ENCODE assay signal across 25 cellular contexts in genomic region chr9:135046156-135047025, GRCh38. TPM values are rescaled to one million over a fixed set of nuclear protein-coding genes. Genes with fewer than 3 reads are reported as not detected.
"Had no signal": no experiment of that assay in that cellular context is flagged by ENCODE, and none has a peak within 500 bp of the region (broad histone marks: within the 10 kb centered on the region; RNA-seq: fewer than 3 reads in every experiment).

No MANE protein-coding gene starts in this region.

- H3K4me1 Mint-ChIP-seq: immature natural killer cell; stimulated activated memory B cell treated with anti-CD40 and anti-IgM and Interleukin-4, amounts not matched to agents 10 μg/mL and 1 μg/mL and 100 μg/mL, for 72 hours; T-cell had no signal

- H3K36me3 Mint-ChIP-seq: activated naive CD8-positive, alpha-beta T cell treated with anti-CD3 and anti-CD28 coated beads, Interleukin-2, amount 10 ng/mL, durations not matched to agents 7 days and 5 days; immature natural killer cell; naive thymus-derived CD4-positive, alpha-beta T cell; neural progenitor cell; stimulated activated memory B cell treated with anti-CD40 and anti-IgM and Interleukin-4, amounts not matched to agents 10 μg/mL and 1 μg/mL and 100 μg/mL, for 72 hours; T-cell had no signal

- H3K27ac Mint-ChIP-seq: activated CD8-positive, alpha-beta T cell treated with anti-CD3 and anti-CD28 coated beads, Interleukin-2, amount 10 ng/mL, durations not matched to agents 7 days and 5 days; activated naive CD4-positive, alpha-beta T cell treated with anti-CD3 and anti-CD28 coated beads for 36 hours; activated naive CD8-positive, alpha-beta T cell treated with anti-CD3 and anti-CD28 coated beads, Interleukin-2, amount 10 ng/mL, durations not matched to agents 7 days and 5 days; activated T-cell treated with anti-CD3 and anti-CD28 coated beads, Interleukin-2, amount 50 U/mL, for 72 hours; dendritic cell treated with granulocyte-macrophage colony-stimulating factor and Interleukin-4, amounts not matched to agents 40 ng/mL and 50 ng/mL, for 4 days; immature natural killer cell; naive thymus-derived CD4-positive, alpha-beta T cell; stimulated activated memory B cell treated with anti-CD40 and anti-IgM and Interleukin-4, amounts not matched to agents 10 μg/mL and 1 μg/mL and 100 μg/mL, for 72 hours; T-cell; T-helper 2 cell treated with Interferon-gamma antibody and Interleukin-4, amounts not matched to agents 5 μg/mL and 100 μg/mL, for 36 hours had no signal

- ATAC-seq: activated CD8-positive, alpha-beta T cell treated with anti-CD3 and anti-CD28 coated beads, Interleukin-2, amount 10 ng/mL, durations not matched to agents 7 days and 5 days; activated T-cell treated with anti-CD3 and anti-CD28 coated beads, Interleukin-2, amount 50 U/mL, for 72 hours; esophagus mucosa; left lobe of liver; naive thymus-derived CD4-positive, alpha-beta T cell; SK-N-SH treated with all-trans-retinoic acid at 6 μM for 48 hours; T-cell had no signal

- H3K4me3 Mint-ChIP-seq: activated CD8-positive, alpha-beta T cell treated with anti-CD3 and anti-CD28 coated beads, Interleukin-2, amount 10 ng/mL, durations not matched to agents 7 days and 5 days; activated naive CD4-positive, alpha-beta T cell treated with anti-CD3 and anti-CD28 coated beads for 36 hours; activated naive CD8-positive, alpha-beta T cell treated with anti-CD3 and anti-CD28 coated beads, Interleukin-2, amount 10 ng/mL, durations not matched to agents 7 days and 5 days; activated T-cell treated with anti-CD3 and anti-CD28 coated beads, Interleukin-2, amount 50 U/mL, for 72 hours; dendritic cell treated with granulocyte-macrophage colony-stimulating factor and Interleukin-4, amounts not matched to agents 40 ng/mL and 50 ng/mL, for 4 days; immature natural killer cell; naive thymus-derived CD4-positive, alpha-beta T cell; neural progenitor cell; stimulated activated memory B cell treated with anti-CD40 and anti-IgM and Interleukin-4, amounts not matched to agents 10 μg/mL and 1 μg/mL and 100 μg/mL, for 72 hours; T-cell; T-helper 2 cell treated with Interferon-gamma antibody and Interleukin-4, amounts not matched to agents 5 μg/mL and 100 μg/mL, for 36 hours had no signal

- DNase-seq: activated CD4-positive, alpha-beta T cell treated with anti-CD3 and anti-CD28 coated beads, Interleukin-2, amount 50 U/mL, for 1 hour; activated CD4-positive, CD25-positive, alpha-beta regulatory T cell treated with anti-CD3 and anti-CD28 coated beads, Interleukin-2, amount 50 U/mL, for 72 hours; activated CD8-positive, alpha-beta T cell treated with anti-CD3 and anti-CD28 coated beads, Interleukin-2, amount 10 ng/mL, durations not matched to agents 7 days and 5 days; activated effector memory CD4-positive, alpha-beta T cell treated with Interleukin-2 at 50 U/mL for 16 hours; activated naive CD4-positive, alpha-beta T cell treated with anti-CD3 and anti-CD28 coated beads for 36 hours; activated naive CD8-positive, alpha-beta T cell treated with anti-CD3 and anti-CD28 coated beads, Interleukin-2, amount 10 ng/mL, durations not matched to agents 7 days and 5 days; activated T-cell treated with anti-CD3 and anti-CD28 coated beads, Interleukin-2, amount 50 U/mL, for 72 hours; effector CD8-positive, alpha-beta T cell; glutamatergic neuron; immature natural killer cell; naive thymus-derived CD4-positive, alpha-beta T cell; right lobe of liver; small intestine; stimulated activated CD4-positive, alpha-beta T cell treated with anti-CD3 and anti-CD28 coated beads, Interleukin-2, amount 100 ng/mL, for 24 hours; T-cell; testis; trophoblast cell; WERI-Rb-1 had no signal

- H3K9me3 Mint-ChIP-seq: activated naive CD4-positive, alpha-beta T cell treated with anti-CD3 and anti-CD28 coated beads for 36 hours; activated naive CD8-positive, alpha-beta T cell treated with anti-CD3 and anti-CD28 coated beads, Interleukin-2, amount 10 ng/mL, durations not matched to agents 7 days and 5 days; activated T-cell treated with anti-CD3 and anti-CD28 coated beads, Interleukin-2, amount 50 U/mL, for 72 hours; dendritic cell treated with granulocyte-macrophage colony-stimulating factor and Interleukin-4, amounts not matched to agents 40 ng/mL and 50 ng/mL, for 4 days; immature natural killer cell; neural progenitor cell; stimulated activated memory B cell treated with anti-CD40 and anti-IgM and Interleukin-4, amounts not matched to agents 10 μg/mL and 1 μg/mL and 100 μg/mL, for 72 hours; T-cell; T-helper 2 cell treated with Interferon-gamma antibody and Interleukin-4, amounts not matched to agents 5 μg/mL and 100 μg/mL, for 36 hours had no signal

RNA-seq across cellular contexts. Expression of gene OLFM1, which starts 41.1 kb away (rescaled TPM):
- total RNA-seq: activated CD8-positive, alpha-beta T cell treated with anti-CD3 and anti-CD28 coated beads, Interleukin-2, amount 10 ng/mL, durations not matched to agents 7 days and 5 days; activated naive CD4-positive, alpha-beta T cell treated with anti-CD3 and anti-CD28 coated beads for 36 hours; activated naive CD8-positive, alpha-beta T cell treated with anti-CD3 and anti-CD28 coated beads, Interleukin-2, amount 10 ng/mL, durations not matched to agents 7 days and 5 days had no signal
